In the genomic region with DNA sequence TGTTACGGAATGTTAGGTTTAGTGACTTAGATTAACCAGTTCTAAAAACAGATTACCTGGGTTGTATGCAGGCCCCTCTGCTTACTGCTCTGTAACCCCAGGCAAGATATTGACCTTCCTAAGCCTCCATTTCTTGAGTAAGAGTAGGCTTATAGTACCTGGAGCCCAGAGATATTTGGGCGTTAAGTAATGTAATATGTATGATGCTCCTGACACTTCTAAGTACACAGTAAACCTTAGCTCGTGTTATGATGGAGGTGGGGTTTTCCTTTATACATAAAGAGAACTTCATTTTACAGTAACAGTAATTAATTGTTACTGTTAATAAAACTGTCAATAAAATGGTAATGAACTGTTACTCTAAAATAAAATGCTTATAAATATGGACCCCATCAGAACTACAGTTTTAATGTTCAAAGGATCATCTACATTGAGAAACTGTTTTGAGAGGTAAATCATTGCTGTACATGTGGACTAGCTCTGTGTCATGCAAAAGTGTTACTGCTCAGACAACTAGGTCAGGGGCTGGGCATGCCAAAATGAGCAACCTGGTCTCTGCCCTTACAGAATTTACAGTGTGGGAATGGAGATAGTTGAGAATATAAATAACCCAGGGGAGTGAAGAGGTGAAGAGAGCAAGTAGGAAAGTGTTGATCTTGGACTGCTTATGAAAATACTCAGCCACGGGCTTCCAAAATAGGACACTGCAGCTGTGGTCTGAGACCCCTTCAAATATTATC, we compare ENCODE assay signal across 16 cellular contexts. TPM values are rescaled to one million over a fixed set of nuclear protein-coding genes. Genes with fewer than 3 reads are reported as not detected.
DNase-seq lines count a peak whose midpoint lies in the region; ATAC-seq and TF ChIP-seq lines count a peak whose summit lies in the region.
"Had no signal": no experiment of that assay in that cellular context is flagged by ENCODE, and none has a peak within 500 bp of the region (broad histone marks: within the 10 kb centered on the region; RNA-seq: fewer than 3 reads in every experiment).

No MANE protein-coding gene starts in this region.

- H3K9me3 Mint-ChIP-seq in activated T-cell treated with anti-CD3 and anti-CD28 coated beads, Interleukin-2, amount 50 U/mL, for 4 hours = peaks cover 9% of the 10 kb centered on the region
- H3K9me3 Mint-ChIP-seq in activated T-helper 1 cell treated with anti-CD3 and anti-CD28 coated beads, Interleukin-12 subunit alpha, Interleukin-12 subunit beta, Interleukin-2, Interleukin-4 antibody, amounts not matched to agents 30 ng/mL and 10 ng/mL and 1 ng/mL, durations not matched to agents 14 hours and 24 hours and 36 hours = peaks cover 9% of the 10 kb centered on the region
- H3K9me3 Mint-ChIP-seq in stimulated activated naive CD8-positive, alpha-beta T cell treated with anti-CD3 and anti-CD28 coated beads, Interleukin-15, Interleukin-2, amounts not matched to agents 100 ng/mL and 50 ng/mL, for 24 hours = peaks cover 4% of the 10 kb centered on the region

- H3K9me3 ChIP-seq in cardiac muscle cell (ENCODE audit: low read depth) (no peaks in the 10 kb centered on the region), MG63 (no peaks in the 10 kb centered on the region)
- H3K9me3 ChIP-seq: psoas muscle had no signal

- intact Hi-C loops in activated T-helper 1 cell treated with anti-CD3 and anti-CD28 coated beads, Interleukin-12 subunit alpha, Interleukin-12 subunit beta, Interleukin-2, Interleukin-4 antibody, amounts not matched to agents 30 ng/mL and 10 ng/mL and 1 ng/mL, durations not matched to agents 14 hours and 24 hours and 36 hours (cut with micrococcal nuclease) = loop anchor here (2.0 kb wide), 1 partner anchor 33 kb away; no protein-coding TSS in a partner anchor

- H3K27me3 Mint-ChIP-seq in activated T-cell treated with anti-CD3 and anti-CD28 coated beads, Interleukin-2, amount 50 U/mL, for 4 hours (ENCODE audit: low read depth) = no peaks in the 10 kb centered on the region
- no peaks in the 10 kb centered on the region for H3K27me3 Mint-ChIP-seq in activated T-helper 1 cell treated with anti-CD3 and anti-CD28 coated beads, Interleukin-12 subunit alpha, Interleukin-12 subunit beta, Interleukin-2, Interleukin-4 antibody, amounts not matched to agents 30 ng/mL and 10 ng/mL and 1 ng/mL, durations not matched to agents 14 hours and 24 hours and 36 hours (ENCODE audit: insufficient read depth)
- no peaks in the 10 kb centered on the region for H3K27me3 Mint-ChIP-seq in stimulated activated naive CD8-positive, alpha-beta T cell treated with anti-CD3 and anti-CD28 coated beads, Interleukin-15, Interleukin-2, amounts not matched to agents 100 ng/mL and 50 ng/mL, for 24 hours
- H3K27me3 Mint-ChIP-seq: stimulated activated naive B cell treated with anti-CD40 and anti-IgM and Interleukin-4, amounts not matched to agents 10 μg/mL and 1 μg/mL and 100 μg/mL, for 72 hours had no signal

- peak overlapping the region; percentile 85 for H3K27ac ChIP-seq in cardiac muscle cell
- H3K27ac ChIP-seq: PC-9, psoas muscle had no signal

- TF ChIP-seq CTCF in cardiac muscle cell (IDR thresholded peaks at IDR 0.05; ENCODE audit: low read depth, low read length) = no peak

- peak; percentile 35 to 59 for ATAC-seq in activated T-cell treated with anti-CD3 and anti-CD28 coated beads, Interleukin-2, amount 50 U/mL, for 4 hours
- ATAC-seq: psoas muscle; stimulated activated naive B cell treated with anti-CD40 and anti-IgM and Interleukin-4, amounts not matched to agents 10 μg/mL and 1 μg/mL and 100 μg/mL, for 72 hours had no signal

- H3K36me3 ChIP-seq in cardiac muscle cell = no peaks in the 10 kb centered on the region
- H3K36me3 ChIP-seq in MG63 = no peaks in the 10 kb centered on the region
- H3K36me3 ChIP-seq: esophagus muscularis mucosa had no signal

- H3K4me1 ChIP-seq in cardiac muscle cell (ENCODE audit: low read depth) = peaks cover 17% of the 10 kb centered on the region

- no peak for DNase-seq in activated T-cell treated with anti-CD3 and anti-CD28 coated beads, Interleukin-2, amount 50 U/mL, for 4 hours
- DNase-seq in activated T-cell treated with anti-CD3 and anti-CD28 coated beads for 4 hours (no peak), cardiac muscle cell (ENCODE audit: low read depth in 1 of 2, low spot score in 1 of 2) (peak in 1 of 2 donors; percentile 32), MG63 (no peak), foreskin melanocyte (no peak), SIG-M5 (lab: John Stamatoyannopoulos, UW) (no peak)
- DNase-seq in activated T-helper 1 cell treated with anti-CD3 and anti-CD28 coated beads, Interleukin-12 subunit alpha, Interleukin-12 subunit beta, Interleukin-2, Interleukin-4 antibody, amounts not matched to agents 30 ng/mL and 10 ng/mL and 1 ng/mL, durations not matched to agents 14 hours and 24 hours and 36 hours (ENCODE audit: low spot score) = no peak
- DNase-seq: activated CD8-positive, alpha-beta memory T cell treated with anti-CD3 and anti-CD28 coated beads, Interleukin-2, amount 50 U/mL, for 48 hours; cerebellar nuclear complex; DMS79; PC-9; psoas muscle; stimulated activated CD4-positive, alpha-beta T cell treated with anti-CD3 and anti-CD28 coated beads, Interleukin-1b, Interleukin-23, amount 100 ng/mL, for 48 hours; stimulated activated naive B cell treated with anti-CD40 and anti-IgM and Interleukin-4, amounts not matched to agents 10 μg/mL and 1 μg/mL and 100 μg/mL, for 72 hours had no signal

- H3K27me3 ChIP-seq in cardiac muscle cell = no peaks in the 10 kb centered on the region
- H3K27me3 ChIP-seq in MG63 = no peaks in the 10 kb centered on the region
- H3K27me3 ChIP-seq: esophagus muscularis mucosa had no signal

- H3K4me3 ChIP-seq in cardiac muscle cell (no peak overlapping the region), MG63 (no peak overlapping the region)
- H3K4me3 ChIP-seq: esophagus muscularis mucosa, PC-9, psoas muscle had no signal

- H3K36me3 Mint-ChIP-seq in activated T-cell treated with anti-CD3 and anti-CD28 coated beads, Interleukin-2, amount 50 U/mL, for 4 hours (ENCODE audit: insufficient read depth) = peaks cover 54% of the 10 kb centered on the region
- H3K36me3 Mint-ChIP-seq in activated T-helper 1 cell treated with anti-CD3 and anti-CD28 coated beads, Interleukin-12 subunit alpha, Interleukin-12 subunit beta, Interleukin-2, Interleukin-4 antibody, amounts not matched to agents 30 ng/mL and 10 ng/mL and 1 ng/mL, durations not matched to agents 14 hours and 24 hours and 36 hours (ENCODE audit: low read depth) = peaks cover 54% of the 10 kb centered on the region
- peaks cover 58% of the 10 kb centered on the region for H3K36me3 Mint-ChIP-seq in stimulated activated naive CD8-positive, alpha-beta T cell treated with anti-CD3 and anti-CD28 coated beads, Interleukin-15, Interleukin-2, amounts not matched to agents 100 ng/mL and 50 ng/mL, for 24 hours (ENCODE audit: low read depth)

- peaks cover 90% of the 10 kb centered on the region for H3K4me1 Mint-ChIP-seq in activated T-cell treated with anti-CD3 and anti-CD28 coated beads, Interleukin-2, amount 50 U/mL, for 4 hours (ENCODE audit: low read depth)
- peaks cover 86% of the 10 kb centered on the region for H3K4me1 Mint-ChIP-seq in activated T-helper 1 cell treated with anti-CD3 and anti-CD28 coated beads, Interleukin-12 subunit alpha, Interleukin-12 subunit beta, Interleukin-2, Interleukin-4 antibody, amounts not matched to agents 30 ng/mL and 10 ng/mL and 1 ng/mL, durations not matched to agents 14 hours and 24 hours and 36 hours (ENCODE audit: low read depth)
- H3K4me1 Mint-ChIP-seq in stimulated activated naive CD8-positive, alpha-beta T cell treated with anti-CD3 and anti-CD28 coated beads, Interleukin-15, Interleukin-2, amounts not matched to agents 100 ng/mL and 50 ng/mL, for 24 hours (ENCODE audit: low read depth) = peaks cover 91% of the 10 kb centered on the region

- H3K27ac Mint-ChIP-seq in activated T-helper 1 cell treated with anti-CD3 and anti-CD28 coated beads, Interleukin-12 subunit alpha, Interleukin-12 subunit beta, Interleukin-2, Interleukin-4 antibody, amounts not matched to agents 30 ng/mL and 10 ng/mL and 1 ng/mL, durations not matched to agents 14 hours and 24 hours and 36 hours = peak overlapping the region; percentile 85
- H3K27ac Mint-ChIP-seq in stimulated activated naive CD8-positive, alpha-beta T cell treated with anti-CD3 and anti-CD28 coated beads, Interleukin-15, Interleukin-2, amounts not matched to agents 100 ng/mL and 50 ng/mL, for 24 hours = peak overlapping the region; percentile 83

- peak overlapping the region; percentile 1 for H3K4me3 Mint-ChIP-seq in activated T-cell treated with anti-CD3 and anti-CD28 coated beads, Interleukin-2, amount 50 U/mL, for 4 hours
- H3K4me3 Mint-ChIP-seq in activated T-helper 1 cell treated with anti-CD3 and anti-CD28 coated beads, Interleukin-12 subunit alpha, Interleukin-12 subunit beta, Interleukin-2, Interleukin-4 antibody, amounts not matched to agents 30 ng/mL and 10 ng/mL and 1 ng/mL, durations not matched to agents 14 hours and 24 hours and 36 hours = peak overlapping the region; percentile 63
- H3K4me3 Mint-ChIP-seq in stimulated activated naive CD8-positive, alpha-beta T cell treated with anti-CD3 and anti-CD28 coated beads, Interleukin-15, Interleukin-2, amounts not matched to agents 100 ng/mL and 50 ng/mL, for 24 hours = peak overlapping the region; percentile 2
- H3K4me3 Mint-ChIP-seq: stimulated activated naive B cell treated with anti-CD40 and anti-IgM and Interleukin-4, amounts not matched to agents 10 μg/mL and 1 μg/mL and 100 μg/mL, for 72 hours had no signal

RNA-seq across cellular contexts. Expression of a gene that starts 26.6 kb away (rescaled TPM):
- 10 to 100 TPM; 59.0 to 78.1 (median 74.3) TPM for total RNA-seq in activated T-cell treated with anti-CD3 and anti-CD28 coated beads, Interleukin-2, amount 50 U/mL, for 4 hours
- total RNA-seq in activated T-helper 1 cell treated with anti-CD3 and anti-CD28 coated beads, Interleukin-12 subunit alpha, Interleukin-12 subunit beta, Interleukin-2, Interleukin-4 antibody, amounts not matched to agents 30 ng/mL and 10 ng/mL and 1 ng/mL, durations not matched to agents 14 hours and 24 hours and 36 hours = 64.3 and 66.1 TPM in 2 replicates
- total RNA-seq in cardiac muscle cell = 3.4 and 4.3 TPM in 2 replicates
- polyA plus RNA-seq in cardiac muscle cell = 2.3 and 6.5 TPM in 2 replicates
- 0.05 and 0.43 TPM in 2 replicates for total RNA-seq in MG63 (2014; rRNA removed; shearing (Covaris generic); ENCODE audit: low replicate concordance)

Comparison
In these comparisons a context has a peak if more than half of its experiments do, and no peak if none do; other contexts are left out.
1. H3K4me3 Mint-ChIP-seq: peak in every context shown above with its lines; median percentile 63 in activated T-helper 1 cell treated with anti-CD3 and anti-CD28 coated beads, Interleukin-12 subunit alpha, Interleukin-12 subunit beta, Interleukin-2, Interleukin-4 antibody, amounts not matched to agents 30 ng/mL and 10 ng/mL and 1 ng/mL, durations not matched to agents 14 hours and 24 hours and 36 hours; 2 in stimulated activated naive CD8-positive, alpha-beta T cell treated with anti-CD3 and anti-CD28 coated beads, Interleukin-15, Interleukin-2, amounts not matched to agents 100 ng/mL and 50 ng/mL, for 24 hours; 1 in activated T-cell treated with anti-CD3 and anti-CD28 coated beads, Interleukin-2, amount 50 U/mL, for 4 hours.
2. RNA of a gene that starts 26.6 kb away (total RNA-seq): 59.0 to 78.1 TPM in activated T-cell treated with anti-CD3 and anti-CD28 coated beads, Interleukin-2, amount 50 U/mL, for 4 hours and 64.3 to 66.1 TPM in activated T-helper 1 cell treated with anti-CD3 and anti-CD28 coated beads, Interleukin-12 subunit alpha, Interleukin-12 subunit beta, Interleukin-2, Interleukin-4 antibody, amounts not matched to agents 30 ng/mL and 10 ng/mL and 1 ng/mL, durations not matched to agents 14 hours and 24 hours and 36 hours; 3.4 to 4.3 TPM in cardiac muscle cell and 0.05 to 0.43 TPM in MG63; every median in the first group is over 10 times any median in the second.